8 cellular contexts compared by ENCODE assay signal in genomic region chr12:57092876-57093411, GRCh38.
A peak's percentile ranks its signal among the peaks of the same experiment; 100 is the strongest.
DNase-seq lines count a peak whose midpoint lies in the region; ATAC-seq and TF ChIP-seq lines count a peak whose summit lies in the region.
"Had no signal": no experiment of that assay in that cellular context is flagged by ENCODE, and none has a peak within 500 bp of the region (broad histone marks: within the 10 kb centered on the region; RNA-seq: fewer than 3 reads in every experiment).

No MANE protein-coding gene starts in this region.

- no peak overlapping the region for H2AFZ ChIP-seq in parathyroid adenoma

- no peaks in the 10 kb centered on the region for H3K9me3 Mint-ChIP-seq in activated naive CD8-positive, alpha-beta T cell treated with anti-CD3 and anti-CD28 coated beads, Interleukin-2, amount 50 U/mL, for 24 hours

- H3K4me3 ChIP-seq in GM12875 (ENCODE audit: low read depth, low read length): peak overlapping the region; percentile 34
- H3K4me3 ChIP-seq in parathyroid adenoma (ENCODE audit: low read depth, low read length): no peak overlapping the region

- peak overlapping the region; percentile 17 for H3K27ac ChIP-seq in parathyroid adenoma

- no peaks in the 10 kb centered on the region for H3K36me3 ChIP-seq in parathyroid adenoma (ENCODE audit: control insufficient read depth, insufficient read depth, low read length)

- H3K4me2 ChIP-seq in parathyroid adenoma (ENCODE audit: low read length): no peak overlapping the region

- no peak for ATAC-seq in activated naive CD8-positive, alpha-beta T cell treated with anti-CD3 and anti-CD28 coated beads, Interleukin-2, amount 50 U/mL, for 24 hours
- ATAC-seq in HG03108 (IDR thresholded peaks at IDR 0.05; ENCODE audit: unreplicated experiment): no peak
- no peak for ATAC-seq in HG03432 (IDR thresholded peaks at IDR 0.05; ENCODE audit: unreplicated experiment)
- ATAC-seq: activated CD4-positive, CD25-positive, alpha-beta regulatory T cell treated with anti-CD3 and anti-CD28 coated beads, Interleukin-2, amount 50 U/mL, for 24 hours had no signal

- no peaks in the 10 kb centered on the region for H3K9me3 ChIP-seq in parathyroid adenoma (ENCODE audit: control insufficient read depth, low read length)

- TF ChIP-seq CTCF in GM12875 (IDR thresholded peaks at IDR 0.05; ENCODE audit: borderline replicate concordance, insufficient read depth, low read depth, low read length): no peak
- TF ChIP-seq CTCF in parathyroid adenoma (IDR thresholded peaks at IDR 0.05): no peak

- H3K27ac Mint-ChIP-seq in activated naive CD8-positive, alpha-beta T cell treated with anti-CD3 and anti-CD28 coated beads, Interleukin-2, amount 50 U/mL, for 24 hours: peak overlapping the region; percentile 74

- no peaks in the 10 kb centered on the region for H3K27me3 ChIP-seq in parathyroid adenoma (ENCODE audit: control insufficient read depth, insufficient read depth, low read length)

- H3K79me2 ChIP-seq in parathyroid adenoma: peaks cover 16% of the 10 kb centered on the region

- H3K36me3 Mint-ChIP-seq in activated naive CD8-positive, alpha-beta T cell treated with anti-CD3 and anti-CD28 coated beads, Interleukin-2, amount 50 U/mL, for 24 hours (ENCODE audit: low read depth): peaks cover 55% of the 10 kb centered on the region

- peak overlapping the region; percentile 93 for H3K4me3 Mint-ChIP-seq in activated naive CD8-positive, alpha-beta T cell treated with anti-CD3 and anti-CD28 coated beads, Interleukin-2, amount 50 U/mL, for 24 hours

- no peak for DNase-seq in activated naive CD8-positive, alpha-beta T cell treated with anti-CD3 and anti-CD28 coated beads, Interleukin-2, amount 50 U/mL, for 24 hours
- no peak for DNase-seq in NCI-H2081 treated with DMSO at 0.1 percent for 48 hours (lab: John Stamatoyannopoulos, UW)
- DNase-seq: NCI-H2107 had no signal

- H3K4me1 ChIP-seq in parathyroid adenoma: peaks cover 26% of the 10 kb centered on the region

- H3K4me1 Mint-ChIP-seq in activated naive CD8-positive, alpha-beta T cell treated with anti-CD3 and anti-CD28 coated beads, Interleukin-2, amount 50 U/mL, for 24 hours: peaks cover 71% of the 10 kb centered on the region

- no peak overlapping the region for H3K9ac ChIP-seq in parathyroid adenoma

- no peaks in the 10 kb centered on the region for H3K27me3 Mint-ChIP-seq in activated naive CD8-positive, alpha-beta T cell treated with anti-CD3 and anti-CD28 coated beads, Interleukin-2, amount 50 U/mL, for 24 hours
